Comparison of ENCODE assay signal across 30 cellular contexts in the genomic region with DNA sequence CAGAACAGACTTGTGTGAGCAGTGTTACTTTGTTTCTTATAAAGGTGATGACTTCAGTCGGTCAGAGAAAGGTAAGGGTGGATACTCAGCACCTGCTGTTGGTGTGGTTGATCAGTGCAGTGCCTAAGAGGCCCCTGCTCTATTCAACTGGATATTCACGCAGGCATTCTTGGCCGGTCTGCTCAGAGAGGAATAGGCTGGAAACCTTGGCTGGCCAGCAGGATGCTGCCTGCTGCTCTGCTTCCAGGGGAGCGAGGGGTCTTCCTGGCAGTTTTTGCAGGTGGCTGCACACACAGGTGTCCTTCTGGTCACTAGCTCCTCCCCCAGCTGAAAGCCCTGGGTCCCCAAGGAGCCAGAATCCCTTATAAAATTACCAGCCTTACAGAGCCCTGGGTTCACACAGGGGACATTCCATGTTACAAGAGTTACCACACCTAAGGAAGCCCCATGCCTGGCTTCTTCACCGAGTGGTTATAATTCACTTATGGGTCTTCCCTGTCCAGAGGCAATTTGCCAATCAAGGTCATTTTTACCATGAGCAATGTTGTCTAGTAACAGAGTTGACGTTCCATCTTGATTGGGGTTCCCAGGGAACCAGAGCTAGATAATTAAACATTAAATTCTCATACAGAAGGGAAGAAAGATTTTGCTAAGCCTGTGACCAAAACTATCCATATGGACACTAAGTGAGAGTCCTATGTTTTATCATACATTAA. TPM values are rescaled to one million over a fixed set of nuclear protein-coding genes. Genes with fewer than 3 reads are reported as not detected.
DNase-seq lines count a peak whose midpoint lies in the region; ATAC-seq and TF ChIP-seq lines count a peak whose summit lies in the region.
"Had no signal": no experiment of that assay in that cellular context is flagged by ENCODE, and none has a peak within 500 bp of the region (broad histone marks: within the 10 kb centered on the region; RNA-seq: fewer than 3 reads in every experiment).

No MANE protein-coding gene starts in this region.

- peaks cover 0 to 4% of the 10 kb centered on the region in 2 experiments; a peak in 1 of 5 replicates for H3K9me3 Mint-ChIP-seq in H9
- H3K9me3 Mint-ChIP-seq: activated naive CD4-positive, alpha-beta T cell treated with anti-CD3 and anti-CD28 coated beads, Interleukin-2, amount 10 ng/mL, durations not matched to agents 7 days and 5 days; stimulated activated naive CD8-positive, alpha-beta T cell treated with anti-CD3 and anti-CD28 coated beads, Interleukin-15, amount 100 ng/mL, for 72 hours had no signal

- H3K27ac ChIP-seq in H9 (ENCODE audit: insufficient read length, low read depth, low read length) (no peak overlapping the region), layer of hippocampus (ENCODE audit: low read depth, low read length) (peak overlapping the region; percentile 99)
- H3K27ac ChIP-seq: adrenal gland, C4-2B, gastrocnemius medialis, GM23248, ovary had no signal

- no CpG with 5 or more reads among the region's 6 CpGs for WGBS in H9 (ENCODE audit: extremely low coverage, insufficient read length, low lambda C conversion rate)

- no peak overlapping the region for H2BK12ac ChIP-seq in H9 (ENCODE audit: insufficient read length, low read depth, low read length)

- no peak overlapping the region for H2BK20ac ChIP-seq in H9 (ENCODE audit: low read depth, low read length, poor library complexity, severe bottlenecking)

- DNase-seq in H9 (no peak), T-helper 17 cell (no peak), superior temporal gyrus (ENCODE audit: extremely low spot score) (peak; percentile 60)
- DNase-seq in stimulated activated CD4-positive, alpha-beta T cell treated with anti-CD3 and anti-CD28 coated beads, Interleukin-1b, Interleukin-23, amount 100 ng/mL, for 48 hours: no peak
- DNase-seq: activated CD4-positive, alpha-beta T cell treated with anti-CD3 and anti-CD28 coated beads for 4 hours; activated CD8-positive, alpha-beta T cell treated with anti-CD3 and anti-CD28 coated beads, Interleukin-2, amount 10 ng/mL, durations not matched to agents 7 days and 5 days; activated naive CD4-positive, alpha-beta T cell treated with anti-CD3 and anti-CD28 coated beads, Interleukin-2, amount 10 ng/mL, durations not matched to agents 7 days and 5 days; adrenal gland; Calu3; DMS79 treated with DMSO at 0.1 percent for 48 hours; gastrocnemius medialis; GF-D8; GM23248; KG1; left colon; NCI-H1105; NCI-H187; SHP77; small intestine; stimulated activated CD4-positive, alpha-beta T cell treated with anti-CD3 and anti-CD28 coated beads, Interleukin-2, amount 100 ng/mL, for 24 hours; stimulated activated naive CD8-positive, alpha-beta T cell treated with anti-CD3 and anti-CD28 coated beads, Interleukin-15, amount 100 ng/mL, for 72 hours; SW 1271; T1000; tibial artery had no signal

- H3K27me3 Mint-ChIP-seq in H9 (ENCODE audit: low read depth) (no peaks in the 10 kb centered on the region; the same call in 1 of the 2 replicates), T-helper 17 cell (no peaks in the 10 kb centered on the region)
- H3K27me3 Mint-ChIP-seq: activated naive CD4-positive, alpha-beta T cell treated with anti-CD3 and anti-CD28 coated beads, Interleukin-2, amount 10 ng/mL, durations not matched to agents 7 days and 5 days; brain; stimulated activated naive CD8-positive, alpha-beta T cell treated with anti-CD3 and anti-CD28 coated beads, Interleukin-15, amount 100 ng/mL, for 72 hours had no signal

- no peak overlapping the region for H3K56ac ChIP-seq in H9 (ENCODE audit: insufficient read length, low read depth, low read length)

- no peaks in the 10 kb centered on the region for H4K20me1 ChIP-seq in H9 (ENCODE audit: control insufficient read depth, insufficient read depth, insufficient read length)

- H3K36me3 Mint-ChIP-seq in H9 (ENCODE audit: insufficient read depth in 1 of 3, low read depth in 3 of 3): peaks cover 6 to 14% (median 11%) of the 10 kb centered on the region in 3 experiments
- H3K36me3 Mint-ChIP-seq in T-helper 17 cell (ENCODE audit: low read depth): peaks cover 10% of the 10 kb centered on the region
- H3K36me3 Mint-ChIP-seq: brain had no signal

- TF ChIP-seq CTCF in H9 (conservative IDR thresholded peaks at IDR 0.05): no peak

- no peaks in the 10 kb centered on the region for H3K27me3 ChIP-seq in H9 (ENCODE audit: insufficient read depth, low read length)
- H3K27me3 ChIP-seq in layer of hippocampus (ENCODE audit: control insufficient read depth, insufficient read depth, low read length): no peaks in the 10 kb centered on the region
- H3K27me3 ChIP-seq: adrenal gland, gastrocnemius medialis, ovary, tibial artery had no signal

- H2BK15ac ChIP-seq in H9 (ENCODE audit: low read depth, low read length): no peak overlapping the region

- H2AFZ ChIP-seq in H9 (ENCODE audit: low read length): no peak overlapping the region
- H2AFZ ChIP-seq: GM23248 had no signal

- no peaks in the 10 kb centered on the region for H3K79me1 ChIP-seq in H9 (ENCODE audit: insufficient read depth, low read depth, low read length, poor library complexity, severe bottlenecking)

- H3K9ac ChIP-seq in H9 (ENCODE audit: extremely low read depth, insufficient read length, low read length): no peak overlapping the region
- H3K9ac ChIP-seq: GM23248 had no signal

- H3K79me2 ChIP-seq in H9 (ENCODE audit: insufficient read depth, low read length): peaks cover 5% of the 10 kb centered on the region; the same call in 1 of the 2 replicates

- H3K4me3 Mint-ChIP-seq in H9: no peak overlapping the region
- H3K4me3 Mint-ChIP-seq in T-helper 17 cell: no peak overlapping the region
- H3K4me3 Mint-ChIP-seq: activated CD8-positive, alpha-beta T cell treated with anti-CD3 and anti-CD28 coated beads, Interleukin-2, amount 10 ng/mL, durations not matched to agents 7 days and 5 days; activated naive CD4-positive, alpha-beta T cell treated with anti-CD3 and anti-CD28 coated beads, Interleukin-2, amount 10 ng/mL, durations not matched to agents 7 days and 5 days; brain; stimulated activated naive CD8-positive, alpha-beta T cell treated with anti-CD3 and anti-CD28 coated beads, Interleukin-15, amount 100 ng/mL, for 72 hours had no signal

- no peaks in the 10 kb centered on the region for H3K23me2 ChIP-seq in H9 (ENCODE audit: insufficient read length, low read depth, low read length, poor library complexity, severe bottlenecking)

- H4K8ac ChIP-seq in H9 (replicated peaks; ENCODE audit: insufficient read length, low read depth, low read length): no peak overlapping the region

- H3K9me3 ChIP-seq in H9 (ENCODE audit: control insufficient read depth, low read depth, low read length) (no peaks in the 10 kb centered on the region), T-helper 17 cell (ENCODE audit: control insufficient read depth, low read length, poor library complexity, severe bottlenecking) (no peaks in the 10 kb centered on the region)
- H3K9me3 ChIP-seq: adrenal gland, gastrocnemius medialis, ovary, tibial artery had no signal

- no peak overlapping the region for H4K5ac ChIP-seq in H9 (ENCODE audit: insufficient read length, low read depth, low read length)

- no peak overlapping the region for H3T11ph ChIP-seq in H9 (ENCODE audit: low read length)

- ATAC-seq in T-helper 17 cell: no peak
- ATAC-seq in GM19324 (IDR thresholded peaks at IDR 0.05; ENCODE audit: low FRiP score, unreplicated experiment): no peak
- ATAC-seq in HG03457 (IDR thresholded peaks at IDR 0.05; ENCODE audit: unreplicated experiment): no peak
- ATAC-seq: activated CD8-positive, alpha-beta T cell treated with anti-CD3 and anti-CD28 coated beads, Interleukin-2, amount 10 ng/mL, durations not matched to agents 7 days and 5 days; gastrocnemius medialis; left colon; stimulated activated naive CD8-positive, alpha-beta T cell treated with anti-CD3 and anti-CD28 coated beads, Interleukin-15, amount 100 ng/mL, for 72 hours had no signal

- no peak overlapping the region for H4K91ac ChIP-seq in H9 (ENCODE audit: insufficient read length, low read depth, low read length)

- no peak overlapping the region for H3K18ac ChIP-seq in H9 (ENCODE audit: insufficient read length, low read depth, low read length)

- H3K14ac ChIP-seq in H9 (ENCODE audit: insufficient read depth, low read length): no peak overlapping the region

- no peak overlapping the region for H3K4me2 ChIP-seq in H9 (ENCODE audit: insufficient read depth, insufficient read length, low read length)

- H2BK120ac ChIP-seq in H9 (ENCODE audit: low read depth, low read length, poor library complexity, severe bottlenecking): no peak overlapping the region

- H3K4me1 Mint-ChIP-seq in H9: peaks cover 52 to 60% of the 10 kb centered on the region in 2 experiments
- H3K4me1 Mint-ChIP-seq in T-helper 17 cell: peaks cover 56% of the 10 kb centered on the region

- H3K27ac Mint-ChIP-seq in H9 (peak overlapping the region in 2 of 3 experiments; percentile 26 to 29; a peak in 1 of 7 replicates), T-helper 17 cell (peak overlapping the region; percentile 66)
- H3K27ac Mint-ChIP-seq: activated CD8-positive, alpha-beta T cell treated with anti-CD3 and anti-CD28 coated beads, Interleukin-2, amount 10 ng/mL, durations not matched to agents 7 days and 5 days; activated naive CD4-positive, alpha-beta T cell treated with anti-CD3 and anti-CD28 coated beads, Interleukin-2, amount 10 ng/mL, durations not matched to agents 7 days and 5 days; stimulated activated naive CD8-positive, alpha-beta T cell treated with anti-CD3 and anti-CD28 coated beads, Interleukin-15, amount 100 ng/mL, for 72 hours had no signal

- peaks cover 16% of the 10 kb centered on the region; the same call in 1 of the 2 replicates for H3K4me1 ChIP-seq in H9 (ENCODE audit: insufficient read depth, low read length)

- no peak overlapping the region for H2AK5ac ChIP-seq in H9 (ENCODE audit: insufficient read length, low read length)

- no peak overlapping the region for H2BK5ac ChIP-seq in H9 (ENCODE audit: insufficient read length, low read length)

- no peak overlapping the region for H3K23ac ChIP-seq in H9 (ENCODE audit: insufficient read length, low read depth, low read length)

- no peak overlapping the region for H3K4ac ChIP-seq in H9 (ENCODE audit: low read depth, low read length)

RNA-seq across cellular contexts. Expression of gene SYNJ2, which starts 16.4 kb away (rescaled TPM):
- total RNA-seq in H9 (2021) (24.5 and 25.4 TPM in 2 replicates), T-helper 17 cell (10 to 100 TPM; 43.6 to 45.0 TPM)
